In genomic region chr17:2029911-2030778, GRCh38 we compare ENCODE assay signal across 1 cellular context.
TF ChIP-seq lines count a peak whose summit lies in the region.

TSS of gene DPH1 (plus strand) at chr17:2030153. CDS start at chr17:2030170, 17 bp downstream.

TF ChIP-seq in K562, 482 proteins besides CTCF, POLR2A, EP300 and RAD21 (continued from another document and continues in another):
- peak in 1 of 2 experiments; percentile 100; a peak in 2 of 4 replicates for TF ChIP-seq MLLT1 (IDR thresholded peaks at IDR 0.05)
- no peak for TF ChIP-seq SRSF7 (optimal IDR thresholded peaks at IDR 0.05; ENCODE audit: low read depth, low read length)
- no peak for TF ChIP-seq ZNF212 (CRISPR knock-in tag; IDR thresholded peaks at IDR 0.05)
- TF ChIP-seq ZNF445 (CRISPR knock-in tag; IDR thresholded peaks at IDR 0.05; ENCODE audit: low read depth) = no peak
- no peak for TF ChIP-seq RBM22 (IDR thresholded peaks at IDR 0.05; ENCODE audit: low read depth, low read length, poor library complexity, severe bottlenecking)
- no peak for TF ChIP-seq HNRNPH1 (optimal IDR thresholded peaks at IDR 0.05; ENCODE audit: low read depth, low read length)
- TF ChIP-seq HNRNPLL (IDR thresholded peaks at IDR 0.05; ENCODE audit: low read depth, low read length, poor library complexity, severe bottlenecking) = peak; percentile 90
- TF ChIP-seq ZNF830 (CRISPR knock-in tag; IDR thresholded peaks at IDR 0.05) = no peak
- TF ChIP-seq TOE1 (IDR thresholded peaks at IDR 0.05; ENCODE audit: borderline replicate concordance) = peak; percentile 89
- TF ChIP-seq TOE1 (CRISPR knock-in tag; IDR thresholded peaks at IDR 0.05; ENCODE audit: borderline replicate concordance, low read depth) = no peak
- TF ChIP-seq HMG20B (CRISPR knock-in tag; IDR thresholded peaks at IDR 0.05) = no peak
- TF ChIP-seq CBFA2T3 (IDR thresholded peaks at IDR 0.05) = no peak
- no peak for TF ChIP-seq ZBTB33 (CRISPR knock-in tag; IDR thresholded peaks at IDR 0.05)
- TF ChIP-seq SIRT6 (IDR thresholded peaks at IDR 0.05; ENCODE audit: low read depth, low read length) = no peak
- TF ChIP-seq E2F1 (CRISPR knock-in tag; IDR thresholded peaks at IDR 0.05) = no peak
- TF ChIP-seq ZNF449 (CRISPR knock-in tag; IDR thresholded peaks at IDR 0.05) = no peak
- no peak for TF ChIP-seq MITF (IDR thresholded peaks at IDR 0.05)
- peak; percentile 48 for TF ChIP-seq HMGN3 (IDR thresholded peaks at IDR 0.05; ENCODE audit: borderline replicate concordance, extremely low read depth, insufficient read length, low read depth, low read length)
- TF ChIP-seq GTF2A2 (tag; IDR thresholded peaks at IDR 0.05) = no peak
- TF ChIP-seq E2F3 (CRISPR knock-in tag; IDR thresholded peaks at IDR 0.05) = no peak
- TF ChIP-seq EP400 (IDR thresholded peaks at IDR 0.05) = peak; percentile 93
- TF ChIP-seq ZNF431 (CRISPR knock-in tag; IDR thresholded peaks at IDR 0.05) = no peak
- no peak for TF ChIP-seq ZBTB11 (CRISPR knock-in tag; IDR thresholded peaks at IDR 0.05)
- peak; percentile 57 for TF ChIP-seq MEIS2 (IDR thresholded peaks at IDR 0.05; ENCODE audit: partially characterized antibody)
- TF ChIP-seq TEAD1 (CRISPR knock-in tag; IDR thresholded peaks at IDR 0.05) = peak in 1 of 2 experiments; percentile 64; a peak in 1 of 4 replicates
- TF ChIP-seq PCBP1 (IDR thresholded peaks at IDR 0.05; ENCODE audit: low read depth, low read length, poor library complexity, severe bottlenecking) = no peak
- no peak for TF ChIP-seq U2AF2 (optimal IDR thresholded peaks at IDR 0.05; ENCODE audit: low read depth, low read length)
- no peak for TF ChIP-seq PPARD (CRISPR knock-in tag; IDR thresholded peaks at IDR 0.05)
- TF ChIP-seq NCOR1 (IDR thresholded peaks at IDR 0.05) = no peak
- no peak for TF ChIP-seq NCOA6 (IDR thresholded peaks at IDR 0.05)
- no peak for TF ChIP-seq ZNF224 (CRISPR knock-in tag; IDR thresholded peaks at IDR 0.05)
- no peak for TF ChIP-seq POLR3G (IDR thresholded peaks at IDR 0.05; ENCODE audit: extremely low read depth, insufficient read length, insufficient replicate concordance)
- TF ChIP-seq ZNF277 (CRISPR knock-in tag; IDR thresholded peaks at IDR 0.05; ENCODE audit: borderline replicate concordance) = no peak
- TF ChIP-seq FOXJ3 (CRISPR knock-in tag; IDR thresholded peaks at IDR 0.05) = no peak
- TF ChIP-seq GABPB2 (CRISPR knock-in tag; conservative IDR thresholded peaks at IDR 0.05) = no peak
- no peak for TF ChIP-seq BRCA1 (IDR thresholded peaks at IDR 0.05)
- no peak for TF ChIP-seq BRCA1 (CRISPR knock-in tag; IDR thresholded peaks at IDR 0.05)
- no peak for TF ChIP-seq ZNF444 (CRISPR knock-in tag; IDR thresholded peaks at IDR 0.05)
- no peak for TF ChIP-seq SMAD1 (IDR thresholded peaks at IDR 0.05; ENCODE audit: low read depth, low read length, partially characterized antibody)
- no peak for TF ChIP-seq ELK1 (CRISPR knock-in tag; IDR thresholded peaks at IDR 0.05)
- no peak for TF ChIP-seq COPS2 (conservative IDR thresholded peaks at IDR 0.05)
- no peak for TF ChIP-seq TCF7 (IDR thresholded peaks at IDR 0.05; ENCODE audit: borderline replicate concordance)
- 0 out of 4 replicates have a peak, but pooled peaks of 1 of the 2 experiments have one; percentile 18 for TF ChIP-seq FOXA3 (CRISPR knock-in tag; conservative IDR thresholded peaks at IDR 0.05 in 1 of 2, IDR thresholded peaks at IDR 0.05 in 1 of 2)
- no peak for TF ChIP-seq TEAD2 (tag; IDR thresholded peaks at IDR 0.05)
- TF ChIP-seq ZNF696 (CRISPR knock-in tag; conservative IDR thresholded peaks at IDR 0.05) = no peak
- no peak for TF ChIP-seq FIP1L1 (IDR thresholded peaks at IDR 0.05; ENCODE audit: low read depth, low read length, poor library complexity, severe bottlenecking)
- no peak for TF ChIP-seq ZNF316 (IDR thresholded peaks at IDR 0.05)
- TF ChIP-seq NFRKB (IDR thresholded peaks at IDR 0.05; ENCODE audit: low read depth) = no peak
- TF ChIP-seq MLX (CRISPR knock-in tag; conservative IDR thresholded peaks at IDR 0.05) = no peak
- no peak for TF ChIP-seq ID3 (CRISPR knock-in tag; IDR thresholded peaks at IDR 0.05)
- no peak for TF ChIP-seq ID3 (tag; IDR thresholded peaks at IDR 0.05)
- TF ChIP-seq MTF1 (CRISPR knock-in tag; IDR thresholded peaks at IDR 0.05; ENCODE audit: borderline replicate concordance) = no peak
- no peak for TF ChIP-seq MCM2 (IDR thresholded peaks at IDR 0.05; ENCODE audit: low read depth)
- TF ChIP-seq ZNF644 (tag; IDR thresholded peaks at IDR 0.05; ENCODE audit: low read depth) = no peak
- no peak for TF ChIP-seq POU5F1 (IDR thresholded peaks at IDR 0.05; ENCODE audit: borderline replicate concordance, low read depth, low read length, partially characterized antibody)
- TF ChIP-seq ZBTB1 (CRISPR knock-in tag; IDR thresholded peaks at IDR 0.05; ENCODE audit: borderline replicate concordance, low read depth) = no peak
- peak; percentile 53; the same call in 1 of the 2 replicates for TF ChIP-seq CTBP1 (IDR thresholded peaks at IDR 0.05; ENCODE audit: borderline replicate concordance)
- no peak for TF ChIP-seq CBFB (CRISPR knock-in tag; IDR thresholded peaks at IDR 0.05)
